ENCODE assay signal across 21 cellular contexts in the genomic region with DNA sequence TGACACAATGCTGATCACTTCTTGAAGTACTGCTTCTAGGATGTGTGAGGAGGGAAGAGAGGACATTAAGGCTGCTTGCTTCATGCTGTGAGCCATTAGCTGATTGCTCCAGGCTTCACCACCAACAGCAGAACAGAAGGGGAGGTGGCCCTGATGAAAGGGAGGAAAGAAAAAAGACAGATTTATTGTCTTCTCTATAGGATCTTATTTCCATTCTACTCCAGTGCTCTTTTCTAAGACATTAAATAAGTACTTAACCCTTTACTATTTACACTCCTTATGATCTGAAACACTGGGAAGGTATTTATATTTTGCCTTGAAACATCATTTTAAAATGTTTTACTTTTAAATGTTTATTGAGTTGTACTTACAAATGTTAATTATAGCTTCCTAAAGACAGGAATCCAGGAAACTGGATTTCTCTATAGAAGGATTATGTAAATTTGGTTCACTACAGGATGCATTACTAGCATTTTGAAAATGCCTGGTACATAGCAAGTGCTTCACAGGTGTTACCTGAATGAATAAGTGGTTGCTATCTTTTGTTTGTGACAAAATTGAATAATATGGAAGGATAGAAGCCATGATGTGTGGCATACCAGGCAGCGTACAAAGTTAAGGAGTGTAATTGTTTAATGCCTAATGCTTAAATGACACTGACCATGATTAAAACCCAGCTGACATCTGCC.
DNase-seq lines count a peak whose midpoint lies in the region; ATAC-seq lines count a peak whose summit lies in the region.
"Had no signal": no experiment of that assay in that cellular context is flagged by ENCODE, and none has a peak within 500 bp of the region (broad histone marks: within the 10 kb centered on the region; RNA-seq: fewer than 3 reads in every experiment).

No MANE protein-coding gene starts in this region.

- H3K4me1 Mint-ChIP-seq in activated CD4-positive, alpha-beta memory T cell treated with anti-CD3 and anti-CD28 coated beads, Interleukin-2, amount 10 ng/mL, durations not matched to agents 7 days and 5 days: no peaks in the 10 kb centered on the region
- no peaks in the 10 kb centered on the region for H3K4me1 Mint-ChIP-seq in activated CD8-positive, alpha-beta memory T cell treated with anti-CD3 and anti-CD28 coated beads, Interleukin-2, amount 10 ng/mL, durations not matched to agents 7 days and 5 days
- H3K4me1 Mint-ChIP-seq in activated CD4-positive, alpha-beta T cell treated with anti-CD3 and anti-CD28 coated beads, Interleukin-2, amount 10 ng/mL, durations not matched to agents 7 days and 5 days: no peaks in the 10 kb centered on the region
- H3K4me1 Mint-ChIP-seq: activated CD4-positive, alpha-beta T cell treated with anti-CD3 and anti-CD28 coated beads for 36 hours had no signal

- WGBS in neuronal stem cell (ENCODE audit: extremely low coverage in 2 of 2, insufficient read length in 2 of 2, insufficient replicate concordance in 1 of 2), 2 donors: no CpG with 5 or more reads among the region's 1 CpG

- H2BK12ac ChIP-seq in neuronal stem cell (ENCODE audit: low read length): no peak overlapping the region

- H3K79me1 ChIP-seq in neuronal stem cell (ENCODE audit: low read depth, low read length): no peaks in the 10 kb centered on the region

- H3K9me3 Mint-ChIP-seq in activated CD4-positive, alpha-beta memory T cell treated with anti-CD3 and anti-CD28 coated beads, Interleukin-2, amount 10 ng/mL, durations not matched to agents 7 days and 5 days: peaks cover 3% of the 10 kb centered on the region
- H3K9me3 Mint-ChIP-seq in activated CD8-positive, alpha-beta memory T cell treated with anti-CD3 and anti-CD28 coated beads, Interleukin-2, amount 10 ng/mL, durations not matched to agents 7 days and 5 days (ENCODE audit: low read depth): peaks cover 2% of the 10 kb centered on the region
- H3K9me3 Mint-ChIP-seq in activated CD4-positive, alpha-beta T cell treated with anti-CD3 and anti-CD28 coated beads, Interleukin-2, amount 10 ng/mL, durations not matched to agents 7 days and 5 days: no peaks in the 10 kb centered on the region

- H3K9ac ChIP-seq in neuronal stem cell (ENCODE audit: low read depth, low read length, poor library complexity): no peak overlapping the region
- H3K9ac ChIP-seq: SK-N-SH had no signal

- POLR2A ChIA-PET in HEK293T (lab: Yijun Ruan, JAX): no interaction called here
- POLR2A ChIA-PET in activated CD4-positive, alpha-beta memory T cell treated with anti-CD3 and anti-CD28 coated beads, Interleukin-2, amount 10 ng/mL, durations not matched to agents 7 days and 5 days (lab: Charles Lee): no interaction called here
- POLR2A ChIA-PET in activated CD4-positive, alpha-beta T cell treated with anti-CD3 and anti-CD28 coated beads, Interleukin-2, amount 10 ng/mL, durations not matched to agents 7 days and 5 days (lab: Charles Lee): no interaction called here

- no peak overlapping the region for H3K27ac Mint-ChIP-seq in activated CD4-positive, alpha-beta memory T cell treated with anti-CD3 and anti-CD28 coated beads, Interleukin-2, amount 10 ng/mL, durations not matched to agents 7 days and 5 days
- H3K27ac Mint-ChIP-seq in activated CD8-positive, alpha-beta memory T cell treated with anti-CD3 and anti-CD28 coated beads, Interleukin-2, amount 10 ng/mL, durations not matched to agents 7 days and 5 days: no peak overlapping the region
- no peak overlapping the region for H3K27ac Mint-ChIP-seq in activated CD4-positive, alpha-beta T cell treated with anti-CD3 and anti-CD28 coated beads, Interleukin-2, amount 10 ng/mL, durations not matched to agents 7 days and 5 days
- H3K27ac Mint-ChIP-seq: activated CD4-positive, alpha-beta T cell treated with anti-CD3 and anti-CD28 coated beads for 36 hours had no signal

- peak; percentile 61 for DNase-seq in HEK293T (ENCODE audit: extremely low spot score)
- DNase-seq in NCI-H2081 treated with DMSO at 0.1 percent for 48 hours (lab: John Stamatoyannopoulos, UW): peak; percentile 60
- DNase-seq in ecto neural progenitor cell (ENCODE audit: low spot score): peak; percentile 50
- peak; percentile 29 for DNase-seq in neuronal stem cell (ENCODE audit: low spot score)
- no peak for DNase-seq in activated CD4-positive, alpha-beta memory T cell treated with anti-CD3 and anti-CD28 coated beads, Interleukin-2, amount 10 ng/mL, durations not matched to agents 7 days and 5 days
- no peak for DNase-seq in activated CD8-positive, alpha-beta memory T cell treated with anti-CD3 and anti-CD28 coated beads, Interleukin-2, amount 10 ng/mL, durations not matched to agents 7 days and 5 days
- DNase-seq in activated CD4-positive, alpha-beta T cell treated with anti-CD3 and anti-CD28 coated beads, Interleukin-2, amount 10 ng/mL, durations not matched to agents 7 days and 5 days: no peak
- DNase-seq: activated CD4-positive, alpha-beta T cell treated with anti-CD3 and anti-CD28 coated beads for 36 hours; activated naive CD4-positive, alpha-beta T cell treated with Interleukin-2 at 50 U/mL for 16 hours; Caco-2; foreskin fibroblast; GDM1; lower lobe of right lung; MV-4-11; NCI-H526; psoas muscle; SK-N-SH; spleen; T-helper 9 cell had no signal

- H3K9me3 ChIP-seq in neuronal stem cell (replicated peaks in 1 of 2; ENCODE audit: control insufficient read depth in 2 of 2, insufficient read depth in 1 of 2, low read depth in 1 of 2, low read length in 2 of 2): no peaks in the 10 kb centered on the region
- H3K9me3 ChIP-seq: ascending aorta, Caco-2, lower lobe of right lung, psoas muscle, SK-N-SH, spleen, thoracic aorta had no signal

- no peak overlapping the region for H2BK5ac ChIP-seq in neuronal stem cell (ENCODE audit: low read length)

- no peak overlapping the region for H3K18ac ChIP-seq in neuronal stem cell (ENCODE audit: low read length)

- H2AK5ac ChIP-seq in neuronal stem cell (ENCODE audit: low read depth, low read length): no peak overlapping the region

- H2AFZ ChIP-seq in neuronal stem cell (ENCODE audit: low read length): peak overlapping the region; percentile 37

- no peak for ATAC-seq in activated CD8-positive, alpha-beta memory T cell treated with anti-CD3 and anti-CD28 coated beads, Interleukin-2, amount 10 ng/mL, durations not matched to agents 7 days and 5 days
- ATAC-seq: activated CD4-positive, alpha-beta T cell treated with anti-CD3 and anti-CD28 coated beads for 36 hours; lower lobe of right lung; psoas muscle had no signal

- H2BK120ac ChIP-seq in neuronal stem cell (ENCODE audit: low read depth, low read length): no peak overlapping the region

- no peak overlapping the region for H3K23ac ChIP-seq in neuronal stem cell (ENCODE audit: low read depth, low read length, poor library complexity)

- H3K27me3 Mint-ChIP-seq in activated CD4-positive, alpha-beta memory T cell treated with anti-CD3 and anti-CD28 coated beads, Interleukin-2, amount 10 ng/mL, durations not matched to agents 7 days and 5 days: no peaks in the 10 kb centered on the region
- no peaks in the 10 kb centered on the region for H3K27me3 Mint-ChIP-seq in activated CD8-positive, alpha-beta memory T cell treated with anti-CD3 and anti-CD28 coated beads, Interleukin-2, amount 10 ng/mL, durations not matched to agents 7 days and 5 days
- H3K27me3 Mint-ChIP-seq in activated CD4-positive, alpha-beta T cell treated with anti-CD3 and anti-CD28 coated beads, Interleukin-2, amount 10 ng/mL, durations not matched to agents 7 days and 5 days: no peaks in the 10 kb centered on the region
- H3K27me3 Mint-ChIP-seq: activated CD4-positive, alpha-beta T cell treated with anti-CD3 and anti-CD28 coated beads for 36 hours had no signal

- H4K8ac ChIP-seq in neuronal stem cell (ENCODE audit: low read depth, low read length): no peak overlapping the region

- H2BK15ac ChIP-seq in neuronal stem cell (ENCODE audit: low read length): no peak overlapping the region

- H3K4ac ChIP-seq in neuronal stem cell (ENCODE audit: low read length): no peak overlapping the region

- H4K91ac ChIP-seq in neuronal stem cell (ENCODE audit: low read depth, low read length, poor library complexity): no peak overlapping the region

- H3K27me3 ChIP-seq in neuronal stem cell (ENCODE audit: control insufficient read depth in 3 of 3, insufficient read depth in 3 of 3, low read depth in 1 of 3, low read length in 3 of 3): no peaks in the 10 kb centered on the region
- H3K27me3 ChIP-seq: ascending aorta, spleen had no signal

- H3K36me3 Mint-ChIP-seq in activated CD4-positive, alpha-beta memory T cell treated with anti-CD3 and anti-CD28 coated beads, Interleukin-2, amount 10 ng/mL, durations not matched to agents 7 days and 5 days (ENCODE audit: low read depth): no peaks in the 10 kb centered on the region
- H3K36me3 Mint-ChIP-seq in activated CD8-positive, alpha-beta memory T cell treated with anti-CD3 and anti-CD28 coated beads, Interleukin-2, amount 10 ng/mL, durations not matched to agents 7 days and 5 days: no peaks in the 10 kb centered on the region
- no peaks in the 10 kb centered on the region for H3K36me3 Mint-ChIP-seq in activated CD4-positive, alpha-beta T cell treated with anti-CD3 and anti-CD28 coated beads, Interleukin-2, amount 10 ng/mL, durations not matched to agents 7 days and 5 days (ENCODE audit: low read depth)

- no peak overlapping the region for H3K4me3 ChIP-seq in neuronal stem cell (ENCODE audit: low read length in 2 of 2)
- H3K4me3 ChIP-seq: ascending aorta, lower lobe of right lung, psoas muscle, spleen, thoracic aorta had no signal

- H3K14ac ChIP-seq in neuronal stem cell (ENCODE audit: low read length): no peak overlapping the region

- no peak overlapping the region for H3K4me3 Mint-ChIP-seq in activated CD4-positive, alpha-beta memory T cell treated with anti-CD3 and anti-CD28 coated beads, Interleukin-2, amount 10 ng/mL, durations not matched to agents 7 days and 5 days
- no peak overlapping the region for H3K4me3 Mint-ChIP-seq in activated CD8-positive, alpha-beta memory T cell treated with anti-CD3 and anti-CD28 coated beads, Interleukin-2, amount 10 ng/mL, durations not matched to agents 7 days and 5 days
- no peak overlapping the region for H3K4me3 Mint-ChIP-seq in activated CD4-positive, alpha-beta T cell treated with anti-CD3 and anti-CD28 coated beads, Interleukin-2, amount 10 ng/mL, durations not matched to agents 7 days and 5 days
- H3K4me3 Mint-ChIP-seq: activated CD4-positive, alpha-beta T cell treated with anti-CD3 and anti-CD28 coated beads for 36 hours had no signal

- H3K4me1 ChIP-seq in neuronal stem cell (ENCODE audit: control insufficient read depth in 2 of 2, insufficient read depth in 1 of 2, low read depth in 1 of 2, low read length in 2 of 2): peaks cover 2 to 9% of the 10 kb centered on the region in 2 donors
- H3K4me1 ChIP-seq: ascending aorta, Caco-2, lower lobe of right lung, psoas muscle, spleen had no signal

- H3K27ac ChIP-seq in neuronal stem cell (replicated peaks; ENCODE audit: low read length): no peak overlapping the region
- H3K27ac ChIP-seq: ascending aorta, lower lobe of right lung, psoas muscle, spleen, thoracic aorta had no signal

- no peak overlapping the region for H3K4me2 ChIP-seq in neuronal stem cell (ENCODE audit: insufficient read depth, low read length, poor library complexity, severe bottlenecking)
- H3K4me2 ChIP-seq: SK-N-SH had no signal

- CTCF ChIA-PET in HEK293T (lab: Yijun Ruan, JAX): no interaction called here
- CTCF ChIA-PET in activated CD4-positive, alpha-beta memory T cell treated with anti-CD3 and anti-CD28 coated beads, Interleukin-2, amount 10 ng/mL, durations not matched to agents 7 days and 5 days (lab: Charles Lee): no interaction called here
- CTCF ChIA-PET in activated CD8-positive, alpha-beta memory T cell treated with anti-CD3 and anti-CD28 coated beads, Interleukin-2, amount 10 ng/mL, durations not matched to agents 7 days and 5 days (lab: Charles Lee): no interaction called here
- CTCF ChIA-PET in activated CD4-positive, alpha-beta T cell treated with anti-CD3 and anti-CD28 coated beads, Interleukin-2, amount 10 ng/mL, durations not matched to agents 7 days and 5 days (lab: Charles Lee): no interaction called here

- no peaks in the 10 kb centered on the region for H3K36me3 ChIP-seq in neuronal stem cell (replicated peaks in 1 of 2; ENCODE audit: control insufficient read depth in 2 of 2, insufficient read depth in 2 of 2, low read length in 2 of 2)
- H3K36me3 ChIP-seq: ascending aorta, lower lobe of right lung, spleen, thoracic aorta had no signal

Comparison
In these comparisons a context has a peak if more than half of its experiments do, and no peak if none do; other contexts are left out.
1. DNase-seq: peak in HEK293T (single experiment), NCI-H2081 treated with DMSO at 0.1 percent for 48 hours (single experiment), ecto neural progenitor cell (single experiment) and neuronal stem cell (single experiment); none in activated CD4-positive, alpha-beta memory T cell treated with anti-CD3 and anti-CD28 coated beads, Interleukin-2, amount 10 ng/mL, durations not matched to agents 7 days and 5 days (single experiment), activated CD8-positive, alpha-beta memory T cell treated with anti-CD3 and anti-CD28 coated beads, Interleukin-2, amount 10 ng/mL, durations not matched to agents 7 days and 5 days (single experiment) and activated CD4-positive, alpha-beta T cell treated with anti-CD3 and anti-CD28 coated beads, Interleukin-2, amount 10 ng/mL, durations not matched to agents 7 days and 5 days (single experiment).